In the genomic region with DNA sequence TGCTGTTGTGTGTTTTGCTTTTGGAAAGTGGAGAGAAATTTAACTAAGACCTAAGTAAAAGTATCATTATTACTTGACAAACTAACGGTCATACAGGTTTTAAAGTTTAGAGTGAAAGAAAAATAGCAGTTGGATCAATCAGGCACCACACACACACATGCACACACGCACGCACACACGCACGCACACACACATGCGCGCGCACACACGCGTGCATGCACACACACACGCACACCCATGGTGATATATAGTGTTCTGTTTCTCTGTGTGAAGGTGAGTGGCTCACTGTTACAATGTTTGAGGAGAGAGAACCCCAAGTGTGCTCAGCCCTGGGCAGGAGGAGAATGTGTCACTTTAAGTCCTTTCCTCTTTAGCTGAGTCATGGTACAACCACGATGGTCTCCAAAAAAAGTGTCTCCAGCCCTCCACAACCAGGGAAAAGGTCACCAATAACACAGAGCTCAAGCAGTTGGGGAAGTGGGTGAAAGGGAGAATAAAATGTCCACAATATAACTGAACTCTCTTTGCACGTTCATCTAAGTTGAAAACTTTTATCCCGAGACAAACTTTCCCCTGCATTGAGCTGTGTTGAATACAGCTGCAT, we compare ENCODE assay signal across 10 cellular contexts. TPM values are rescaled to one million over a fixed set of nuclear protein-coding genes. Genes with fewer than 3 reads are reported as not detected.
DNase-seq lines count a peak whose midpoint lies in the region; ATAC-seq and TF ChIP-seq lines count a peak whose summit lies in the region.
"Had no signal": no experiment of that assay in that cellular context is flagged by ENCODE, and none has a peak within 500 bp of the region (broad histone marks: within the 10 kb centered on the region; RNA-seq: fewer than 3 reads in every experiment).

No MANE protein-coding gene starts in this region.

- peak overlapping the region; percentile 43; the same call in 1 of the 2 replicates for H3K4me2 ChIP-seq in SK-N-SH

- H3F3A ChIP-seq in SK-N-SH (replicated peaks; ENCODE audit: insufficient read depth), result peaks cover 5% of the 10 kb centered on the region

- H3K27ac ChIP-seq in SK-N-SH (ENCODE audit: low read depth in 2 of 2, low read length in 1 of 2), result peak overlapping the region in 1 of 2 experiments; percentile 1; a peak in 1 of 4 replicates
- peak overlapping the region in 9 of 10 donors; percentile 71 to 92 (median 80) for H3K27ac ChIP-seq in heart right ventricle
- H3K27ac ChIP-seq in sigmoid colon, result peak overlapping the region in 3 of 4 donors; percentile 3 to 52 (median 17)

- intact Hi-C loops in heart right ventricle (cut with DNase I), result loop anchor here in 3 of 10 donors (1.0 to 10.0 kb wide), 3 partner anchors 49 to 52 kb away; no protein-coding TSS in a partner anchor
- intact Hi-C loops in sigmoid colon (cut with DNase I), result no loop called here

- WGBS in SK-N-SH (ENCODE audit: low lambda C conversion rate), result 69% methylated on average over 14 of the region's 14 CpGs
- WGBS in heart right ventricle, 2 donors, result 60 to 62% methylated on average over 14 of the region's 14 CpGs
- 70 to 77% methylated on average over 14 of the region's 14 CpGs for WGBS in sigmoid colon, 2 donors

- H3K36me3 ChIP-seq in SK-N-SH (replicated peaks in 1 of 2; ENCODE audit: control insufficient read depth in 1 of 2, insufficient read depth in 2 of 2, low read length in 1 of 2) (no peaks in the 10 kb centered on the region), heart right ventricle (no peaks in the 10 kb centered on the region), sigmoid colon (no peaks in the 10 kb centered on the region)

- no peak overlapping the region for H3K4me3 ChIP-seq in SK-N-SH (ENCODE audit: low read depth in 2 of 2, low read length in 1 of 2)
- peak overlapping the region in 9 of 10 donors; percentile 20 to 55 (median 46) for H3K4me3 ChIP-seq in heart right ventricle
- no peak overlapping the region for H3K4me3 ChIP-seq in sigmoid colon

- TF ChIP-seq RAD21 in SK-N-SH (IDR thresholded peaks at IDR 0.05; ENCODE audit: low read length), result no peak

- no peaks in the 10 kb centered on the region for H4K20me1 ChIP-seq in SK-N-SH (ENCODE audit: insufficient read depth)

- DNase-seq in GM04503 (ENCODE audit: low read depth), result peak; percentile 29
- no peak for DNase-seq in SK-N-SH
- DNase-seq in heart right ventricle, result no peak
- DNase-seq in sigmoid colon, result no peak
- no peak for DNase-seq in OCI-M2 (lab: John Stamatoyannopoulos, UW; ENCODE audit: unreplicated experiment)
- no peak for DNase-seq in GM19240 (ENCODE audit: insufficient read length, low spot score)
- DNase-seq in NCI-H748 (lab: John Stamatoyannopoulos, UW; ENCODE audit: unreplicated experiment), result no peak
- DNase-seq: DMS53, NCI-H524 had no signal

- POLR2A ChIA-PET in SK-N-SH (lab: Yijun Ruan, JAX), result no interaction called here

- ATAC-seq in heart right ventricle (peak in 7 of 8 donors; percentile 41 to 81 (median 68)), HG03095 (IDR thresholded peaks at IDR 0.05; ENCODE audit: unreplicated experiment) (no peak)

- no peak for TF ChIP-seq EP300 in SK-N-SH (IDR thresholded peaks at IDR 0.05; ENCODE audit: borderline replicate concordance in 1 of 2, low read depth in 1 of 2, low read length in 1 of 2)
- no peak for TF ChIP-seq EP300 in sigmoid colon (IDR thresholded peaks at IDR 0.05)

- TF ChIP-seq POLR2A in sigmoid colon (IDR thresholded peaks at IDR 0.05), result no peak

- H3K27me3 ChIP-seq in SK-N-SH (ENCODE audit: insufficient read depth) (no peaks in the 10 kb centered on the region), heart right ventricle (no peaks in the 10 kb centered on the region), sigmoid colon (no peaks in the 10 kb centered on the region)

- no peak for TF ChIP-seq CTCF in SK-N-SH (IDR thresholded peaks at IDR 0.05)
- no peak for TF ChIP-seq CTCF in heart right ventricle (IDR thresholded peaks at IDR 0.05)
- no peak for TF ChIP-seq CTCF in sigmoid colon (IDR thresholded peaks at IDR 0.05)

- no peak overlapping the region for H3K9ac ChIP-seq in SK-N-SH

- CTCF ChIA-PET in SK-N-SH (lab: Yijun Ruan, JAX), result no interaction called here

- no peaks in the 10 kb centered on the region for H3K79me2 ChIP-seq in SK-N-SH (ENCODE audit: insufficient read depth)

- H3K9me3 ChIP-seq in SK-N-SH, result no peaks in the 10 kb centered on the region
- no peaks in the 10 kb centered on the region for H3K9me3 ChIP-seq in heart right ventricle
- no peaks in the 10 kb centered on the region for H3K9me3 ChIP-seq in sigmoid colon

- peak overlapping the region; percentile 58 for H2AFZ ChIP-seq in SK-N-SH (ENCODE audit: low read depth)

- no peaks in the 10 kb centered on the region for H3K9me2 ChIP-seq in SK-N-SH

- H3K4me1 ChIP-seq in SK-N-SH (ENCODE audit: control insufficient read depth in 1 of 2, insufficient read depth in 2 of 2, low read depth in 1 of 2, low read length in 1 of 2) (peaks cover 2 to 12% of the 10 kb centered on the region in 2 experiments; a peak in 2 of 4 replicates), heart right ventricle (peaks cover 4 to 85% (median 48%) of the 10 kb centered on the region in 9 donors), sigmoid colon (peaks cover 0 to 39% (median 22%) of the 10 kb centered on the region in 4 donors)

TF ChIP-seq in SK-N-SH, 30 proteins besides CTCF, POLR2A, EP300 and RAD21:
- TF ChIP-seq TEAD4 (IDR thresholded peaks at IDR 0.05; ENCODE audit: borderline replicate concordance, insufficient read depth), result no peak
- TF ChIP-seq, protein P1, sequence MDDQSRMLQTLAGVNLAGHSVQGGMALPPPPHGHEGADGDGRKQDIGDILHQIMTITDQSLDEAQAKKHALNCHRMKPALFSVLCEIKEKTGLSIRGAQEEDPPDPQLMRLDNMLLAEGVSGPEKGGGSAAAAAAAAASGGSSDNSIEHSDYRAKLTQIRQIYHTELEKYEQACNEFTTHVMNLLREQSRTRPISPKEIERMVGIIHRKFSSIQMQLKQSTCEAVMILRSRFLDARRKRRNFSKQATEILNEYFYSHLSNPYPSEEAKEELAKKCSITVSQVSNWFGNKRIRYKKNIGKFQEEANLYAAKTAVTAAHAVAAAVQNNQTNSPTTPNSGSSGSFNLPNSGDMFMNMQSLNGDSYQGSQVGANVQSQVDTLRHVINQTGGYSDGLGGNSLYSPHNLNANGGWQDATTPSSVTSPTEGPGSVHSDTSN (IDR thresholded peaks at IDR 0.05), result no peak
- peak; percentile 12; the same call in 1 of the 2 replicates for TF ChIP-seq FOSL2 (IDR thresholded peaks at IDR 0.05; ENCODE audit: borderline replicate concordance, low read depth)
- TF ChIP-seq JUND (IDR thresholded peaks at IDR 0.05), result peak; percentile 14; the same call in 1 of the 2 replicates
- TF ChIP-seq RFX5 (IDR thresholded peaks at IDR 0.05; ENCODE audit: low read length), result no peak

RNA-seq across cellular contexts. Expression of a gene that starts 3.2 kb away (rescaled TPM):
- polyA plus RNA-seq in SK-N-SH (2012; rRNA removed) (not detected in 2 replicates), heart right ventricle (1 to 10 TPM; 1.7 to 2.5 TPM), sigmoid colon (1 to 10 TPM in 1 of 3 donors, under 1 TPM in 2; 0.46 to 1.6 (median 0.60) TPM)
- polyA plus RNA-seq in SK-N-SH (2012; cell fraction: cytosol; rRNA removed), result not detected in 2 replicates
- not detected in 2 replicates for polyA plus RNA-seq in SK-N-SH (2012; cell fraction: nucleus; rRNA removed)
- total RNA-seq in heart right ventricle (10 to 100 TPM in 2 of 10 donors, 1 to 10 TPM in 8; 3.8 to 10.5 (median 5.4) TPM), sigmoid colon (1 to 10 TPM; 1.8 to 3.9 (median 2.0) TPM)

Comparison
In these comparisons a context has a peak if more than half of its experiments do, and no peak if none do; other contexts are left out.
1. H3K4me3 ChIP-seq: peak in heart right ventricle (9 of 10); none in SK-N-SH (0 of 2) and sigmoid colon (0 of 4).